Comparison of ENCODE assay signal across 1 cellular context in genomic region chr11:108571001-108571400, GRCh38.
TF ChIP-seq lines count a peak whose summit lies in the region.

No MANE protein-coding gene starts in this region.

TF ChIP-seq in HepG2, 621 proteins besides CTCF, POLR2A, EP300 and RAD21:
- TF ChIP-seq E2F5 (CRISPR knock-in tag; conservative IDR thresholded peaks at IDR 0.05) (no peak), MIXL1 (CRISPR knock-in tag; IDR thresholded peaks at IDR 0.05) (no peak), ZNF20 (CRISPR knock-in tag; IDR thresholded peaks at IDR 0.05) (no peak), TEAD3 (CRISPR knock-in tag; optimal IDR thresholded peaks at IDR 0.05; ENCODE audit: borderline replicate concordance) (no peak), ZNF225 (CRISPR knock-in tag; IDR thresholded peaks at IDR 0.05) (no peak), ATF5 (CRISPR knock-in tag; IDR thresholded peaks at IDR 0.05; ENCODE audit: low read depth) (no peak), CREB1 (IDR thresholded peaks at IDR 0.05) (no peak), CREB1 (CRISPR knock-in tag; IDR thresholded peaks at IDR 0.05) (no peak), ZNF614 (CRISPR knock-in tag; IDR thresholded peaks at IDR 0.05; ENCODE audit: borderline replicate concordance) (no peak), PCBP2 (optimal IDR thresholded peaks at IDR 0.05; ENCODE audit: low read depth, low read length, poor library complexity, severe bottlenecking) (no peak)
- TF ChIP-seq, protein P1, sequence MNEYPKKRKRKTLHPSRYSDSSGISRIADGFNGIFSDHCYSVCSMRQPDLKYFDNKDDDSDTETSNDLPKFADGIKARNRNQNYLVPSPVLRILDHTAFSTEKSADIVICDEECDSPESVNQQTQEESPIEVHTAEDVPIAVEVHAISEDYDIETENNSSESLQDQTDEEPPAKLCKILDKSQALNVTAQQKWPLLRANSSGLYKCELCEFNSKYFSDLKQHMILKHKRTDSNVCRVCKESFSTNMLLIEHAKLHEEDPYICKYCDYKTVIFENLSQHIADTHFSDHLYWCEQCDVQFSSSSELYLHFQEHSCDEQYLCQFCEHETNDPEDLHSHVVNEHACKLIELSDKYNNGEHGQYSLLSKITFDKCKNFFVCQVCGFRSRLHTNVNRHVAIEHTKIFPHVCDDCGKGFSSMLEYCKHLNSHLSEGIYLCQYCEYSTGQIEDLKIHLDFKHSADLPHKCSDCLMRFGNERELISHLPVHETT (CRISPR knock-in tag; conservative IDR thresholded peaks at IDR 0.05), result no peak
- TF ChIP-seq, protein P2, sequence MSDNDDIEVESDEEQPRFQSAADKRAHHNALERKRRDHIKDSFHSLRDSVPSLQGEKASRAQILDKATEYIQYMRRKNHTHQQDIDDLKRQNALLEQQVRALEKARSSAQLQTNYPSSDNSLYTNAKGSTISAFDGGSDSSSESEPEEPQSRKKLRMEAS (IDR thresholded peaks at IDR 0.05), result no peak
